In the genomic region with DNA sequence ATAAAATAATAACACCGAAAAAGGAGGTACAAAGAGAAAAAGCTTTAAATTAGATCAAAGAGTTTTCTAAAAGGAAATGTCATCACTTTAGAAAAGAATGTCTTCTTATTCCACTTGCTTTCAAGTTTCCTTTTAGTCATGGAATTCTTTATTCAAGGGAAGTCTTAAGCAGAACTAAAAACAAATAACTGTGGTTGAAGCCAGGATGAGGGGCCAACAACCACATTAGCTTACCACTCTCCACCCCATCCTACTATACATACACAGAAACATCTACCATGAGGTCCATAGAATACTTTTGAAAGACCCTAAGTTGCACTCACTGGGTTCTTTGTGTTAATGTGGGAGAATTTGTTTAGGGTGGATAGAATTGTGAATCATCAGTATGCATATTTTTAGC, we compare ENCODE assay signal across 17 cellular contexts.
DNase-seq lines count a peak whose midpoint lies in the region; ATAC-seq and TF ChIP-seq lines count a peak whose summit lies in the region.
"Had no signal": no experiment of that assay in that cellular context is flagged by ENCODE, and none has a peak within 500 bp of the region (broad histone marks: within the 10 kb centered on the region; RNA-seq: fewer than 3 reads in every experiment).

No MANE protein-coding gene starts in this region.

- H3K9me3 Mint-ChIP-seq in chondrocyte (ENCODE audit: low read depth), result peaks cover 4% of the 10 kb centered on the region
- H3K9me3 Mint-ChIP-seq in MCF 10A (ENCODE audit: unreplicated experiment), result no peaks in the 10 kb centered on the region

- H3K27ac ChIP-seq in ACC112 (ENCODE audit: low read depth, low read length), result 0 out of 2 replicates have a peak overlapping the region, but pooled peaks have one; percentile 9
- H3K27ac ChIP-seq in IMR-90 (ENCODE audit: insufficient read depth, low read length), result no peak overlapping the region

- no peaks in the 10 kb centered on the region for H3K79me1 ChIP-seq in IMR-90 (ENCODE audit: low read depth in 1 of 2, low read length in 2 of 2)

- WGBS in IMR-90 (ENCODE audit: extremely low coverage in 2 of 2, insufficient read length in 1 of 2), 2 experiments, result no CpG with 5 or more reads among the region's 1 CpG

- TF ChIP-seq RAD21 in IMR-90 (IDR thresholded peaks at IDR 0.05; ENCODE audit: low read length), result no peak

- no TSS peak for BruUV-seq in IMR-90 (replicated peaks; lab: Mats Ljungman, UMichigan)
- no TSS peak for BruUV-seq in MCF 10A (replicated peaks; lab: Mats Ljungman, UMichigan)

- no peak overlapping the region for H4K91ac ChIP-seq in IMR-90 (ENCODE audit: insufficient read depth, low read depth, low read length)

- no peak for TF ChIP-seq POLR2A in IMR-90 (IDR thresholded peaks at IDR 0.05; ENCODE audit: low read depth, low read length)

- no peak overlapping the region for H2BK15ac ChIP-seq in IMR-90 (ENCODE audit: low read depth, low read length)

- no peaks in the 10 kb centered on the region for H3K9me3 ChIP-seq in IMR-90 (ENCODE audit: control insufficient read depth, insufficient read depth, low read length)

- H3K4ac ChIP-seq in IMR-90 (ENCODE audit: low read depth, low read length), result no peak overlapping the region

- H3K27me3 Mint-ChIP-seq in chondrocyte (ENCODE audit: low read depth), result no peaks in the 10 kb centered on the region
- no peaks in the 10 kb centered on the region for H3K27me3 Mint-ChIP-seq in MCF 10A (ENCODE audit: insufficient read depth, unreplicated experiment)

- no peak overlapping the region for H3K18ac ChIP-seq in IMR-90 (ENCODE audit: low read depth, low read length)

- dilution Hi-C loops in IMR-90 (cut with HindIII; ENCODE audit: low sequenced_read_pairs, unreplicated experiment), result no loop called here

- no peak overlapping the region for H2BK5ac ChIP-seq in IMR-90 (ENCODE audit: low read depth, low read length, poor library complexity, severe bottlenecking)

- H3K9me1 ChIP-seq in IMR-90 (ENCODE audit: insufficient read depth, low read length), result no peaks in the 10 kb centered on the region

- H3K4me1 Mint-ChIP-seq in chondrocyte (ENCODE audit: low read depth), result peaks cover 32% of the 10 kb centered on the region
- peaks cover 5% of the 10 kb centered on the region for H3K4me1 Mint-ChIP-seq in MCF 10A (ENCODE audit: insufficient read depth, unreplicated experiment)
- H3K4me1 Mint-ChIP-seq: CD14-positive monocyte had no signal

- H3K27me3 ChIP-seq in ACC112 (ENCODE audit: insufficient read depth, low read length) (no peaks in the 10 kb centered on the region), IMR-90 (ENCODE audit: control insufficient read depth, insufficient read depth, low read length) (no peaks in the 10 kb centered on the region)

- POLR2A ChIA-PET in IMR-90 (lab: Charles Lee; ENCODE audit: unreplicated experiment) (no interaction called here), MCF 10A (lab: Yijun Ruan, JAX) (interaction anchor here (0.7 kb wide), 1 partner anchor 127 kb away, joined by 3 read pairs; no protein-coding TSS in a partner anchor)

- no peak overlapping the region for H3K14ac ChIP-seq in IMR-90 (replicated peaks; ENCODE audit: low read depth, low read length)

- no peak overlapping the region for H4K8ac ChIP-seq in IMR-90 (ENCODE audit: low read depth in 2 of 2, low read length in 2 of 2)

- H2BK120ac ChIP-seq in IMR-90 (ENCODE audit: low read depth, low read length), result no peak overlapping the region

- no peak overlapping the region for H3K4me2 ChIP-seq in IMR-90 (ENCODE audit: low read depth, low read length)

- no peak overlapping the region for H2BK20ac ChIP-seq in IMR-90 (ENCODE audit: low read depth, low read length)

- H3K4me3 Mint-ChIP-seq in chondrocyte (ENCODE audit: unreplicated experiment) (no peak overlapping the region), MCF 10A (ENCODE audit: unreplicated experiment) (no peak overlapping the region)
- H3K4me3 Mint-ChIP-seq: CD14-positive monocyte had no signal

- TF ChIP-seq CTCF in IMR-90 (conservative IDR thresholded peaks at IDR 0.05; ENCODE audit: low read depth, low read length) (no peak), chondrocyte (IDR thresholded peaks at IDR 0.05) (no peak), MCF 10A (IDR thresholded peaks at IDR 0.05; ENCODE audit: unreplicated experiment) (no peak)

- in situ Hi-C loops in IMR-90 (cut with MboI; ENCODE audit: low sequenced_read_pairs), result no loop called here

- H2AK9ac ChIP-seq in IMR-90 (replicated peaks; ENCODE audit: low read depth, low read length, poor library complexity), result no peak overlapping the region

- CTCF ChIA-PET in IMR-90 (lab: Yijun Ruan, JAX), result no interaction called here
- CTCF ChIA-PET in MCF 10A (lab: Yijun Ruan, JAX), result no interaction called here

- ATAC-seq in IMR-90 (ENCODE audit: low read depth), result peak; percentile 35
- ATAC-seq: K562, PC-3 had no signal

- H3K27ac Mint-ChIP-seq in chondrocyte (ENCODE audit: unreplicated experiment), result peak overlapping the region; percentile 18
- no peak overlapping the region for H3K27ac Mint-ChIP-seq in MCF 10A (ENCODE audit: low read depth, unreplicated experiment)
- H3K27ac Mint-ChIP-seq: CD14-positive monocyte had no signal

- H3K23ac ChIP-seq in IMR-90 (ENCODE audit: low read depth, low read length), result peak overlapping the region; percentile 3; the same call in 1 of the 2 replicates

- no peak overlapping the region for H3K9ac ChIP-seq in IMR-90 (ENCODE audit: low read depth, low read length)

- H3K4me1 ChIP-seq in ACC112 (ENCODE audit: control insufficient read depth, insufficient read depth, low read length, unreplicated experiment) (peaks cover 9% of the 10 kb centered on the region), IMR-90 (ENCODE audit: control insufficient read depth, insufficient read depth, low read length) (peaks cover 2% of the 10 kb centered on the region; the same call in 1 of the 2 replicates)

- H2AFZ ChIP-seq in ACC112 (ENCODE audit: low read length, unreplicated experiment) (no peak overlapping the region), IMR-90 (replicated peaks; ENCODE audit: low read length, poor library complexity) (no peak overlapping the region)

- DNase-seq in IMR-90 (peak; percentile 21), chondrocyte (ENCODE audit: low spot score) (no peak), kidney glomerular epithelial cell (lab: John Stamatoyannopoulos, UW) (peak; percentile 20), MCF 10A (ENCODE audit: unreplicated experiment) (no peak), iPS-NIHi11 (ENCODE audit: low spot score) (no peak), T-helper 1 cell (no peak), midbrain (lab: John Stamatoyannopoulos, UW) (no peak)
- DNase-seq: 8988T, GDM1, NCI-H1092, NCI-H1694, NCI-H2107, NCI-H345, PC-3 had no signal

- H2AK5ac ChIP-seq in IMR-90 (ENCODE audit: low read depth, low read length), result no peak overlapping the region

- intact Hi-C loops in IMR-90 (cut with micrococcal nuclease), result no loop called here
- intact Hi-C loops in MCF 10A (cut with micrococcal nuclease), result no loop called here

- no peak overlapping the region for H3K4me3 ChIP-seq in ACC112 (ENCODE audit: low read depth, low read length)
- no peak overlapping the region for H3K4me3 ChIP-seq in IMR-90 (ENCODE audit: insufficient read depth, low read depth, low read length)
- H3K4me3 ChIP-seq: K562 had no signal

- H3K36me3 Mint-ChIP-seq in chondrocyte (ENCODE audit: low read depth) (no peaks in the 10 kb centered on the region), MCF 10A (ENCODE audit: insufficient read depth, unreplicated experiment) (no peaks in the 10 kb centered on the region)
- H3K36me3 Mint-ChIP-seq: CD14-positive monocyte had no signal

- no peaks in the 10 kb centered on the region for H3K79me2 ChIP-seq in ACC112 (ENCODE audit: control insufficient read depth, insufficient read depth, low read length, unreplicated experiment)

- no peak overlapping the region for H4K5ac ChIP-seq in IMR-90 (ENCODE audit: low read depth, low read length)

- no peak overlapping the region for H3K56ac ChIP-seq in IMR-90 (ENCODE audit: extremely low read depth, insufficient read depth, low read length)

- H4K20me1 ChIP-seq in IMR-90 (ENCODE audit: insufficient read depth, low read length), result no peaks in the 10 kb centered on the region

- H3K36me3 ChIP-seq in ACC112 (ENCODE audit: insufficient read depth, low read length), result no peaks in the 10 kb centered on the region
- no peaks in the 10 kb centered on the region for H3K36me3 ChIP-seq in IMR-90 (ENCODE audit: control insufficient read depth, insufficient read depth, low read length)

TF ChIP-seq in IMR-90, 13 proteins besides CTCF, POLR2A, EP300 and RAD21:
- no peak for TF ChIP-seq CHD1 (IDR thresholded peaks at IDR 0.05; ENCODE audit: low read depth, low read length)
- no peak for TF ChIP-seq CEBPB (IDR thresholded peaks at IDR 0.05; ENCODE audit: low read depth, low read length)
- TF ChIP-seq SMC3 (IDR thresholded peaks at IDR 0.05; ENCODE audit: low read depth, low read length), result no peak
- no peak for TF ChIP-seq RFX5 (IDR thresholded peaks at IDR 0.05; ENCODE audit: low read depth, low read length)
- no peak for TF ChIP-seq NFE2L2 (IDR thresholded peaks at IDR 0.05; ENCODE audit: low read depth, low read length)
- TF ChIP-seq MAFK (IDR thresholded peaks at IDR 0.05; ENCODE audit: low read depth, low read length), result no peak
- TF ChIP-seq, protein P1, sequence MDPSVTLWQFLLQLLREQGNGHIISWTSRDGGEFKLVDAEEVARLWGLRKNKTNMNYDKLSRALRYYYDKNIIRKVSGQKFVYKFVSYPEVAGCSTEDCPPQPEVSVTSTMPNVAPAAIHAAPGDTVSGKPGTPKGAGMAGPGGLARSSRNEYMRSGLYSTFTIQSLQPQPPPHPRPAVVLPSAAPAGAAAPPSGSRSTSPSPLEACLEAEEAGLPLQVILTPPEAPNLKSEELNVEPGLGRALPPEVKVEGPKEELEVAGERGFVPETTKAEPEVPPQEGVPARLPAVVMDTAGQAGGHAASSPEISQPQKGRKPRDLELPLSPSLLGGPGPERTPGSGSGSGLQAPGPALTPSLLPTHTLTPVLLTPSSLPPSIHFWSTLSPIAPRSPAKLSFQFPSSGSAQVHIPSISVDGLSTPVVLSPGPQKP (IDR thresholded peaks at IDR 0.05; ENCODE audit: borderline replicate concordance, low read depth, low read length), result no peak
- no peak for TF ChIP-seq FOS (IDR thresholded peaks at IDR 0.05; ENCODE audit: low read depth, low read length)
- TF ChIP-seq MXI1 (IDR thresholded peaks at IDR 0.05; ENCODE audit: borderline replicate concordance, low read depth, low read length), result no peak
- TF ChIP-seq RCOR1 (IDR thresholded peaks at IDR 0.05; ENCODE audit: insufficient replicate concordance, low read length), result no peak

Comparison
In these comparisons a context has a peak if more than half of its experiments do, and no peak if none do; other contexts are left out.
1. DNase-seq: peak in IMR-90 (single experiment) and kidney glomerular epithelial cell (single experiment); none in chondrocyte (single experiment), MCF 10A (single experiment), iPS-NIHi11 (single experiment), T-helper 1 cell (0 of 5) and midbrain (single experiment).